ENCODE assay signal across 10 cellular contexts in the genomic region with DNA sequence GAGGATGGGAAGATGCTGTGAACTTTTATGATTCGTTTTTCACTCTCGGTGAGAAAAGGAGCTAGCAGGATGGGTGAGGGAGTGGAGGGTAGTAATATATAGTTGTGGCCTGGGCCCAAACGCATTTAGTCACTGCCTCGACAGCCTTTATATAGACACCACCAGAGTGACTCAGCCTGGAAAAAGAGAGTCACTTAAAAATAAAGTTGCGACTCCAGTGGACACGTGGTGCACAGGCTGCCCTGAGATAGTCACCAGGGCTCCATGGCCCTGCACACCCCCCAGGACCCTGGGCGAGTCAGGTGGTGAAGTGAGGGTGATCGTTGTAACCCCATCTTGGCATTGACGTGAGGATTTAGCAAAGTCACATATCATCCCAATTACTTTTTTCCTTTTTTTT.
DNase-seq lines count a peak whose midpoint lies in the region; ATAC-seq, FAIRE-seq and TF ChIP-seq lines count a peak whose summit lies in the region.
"Had no signal": no experiment of that assay in that cellular context is flagged by ENCODE, and none has a peak within 500 bp of the region (broad histone marks: within the 10 kb centered on the region; RNA-seq: fewer than 3 reads in every experiment).

No MANE protein-coding gene starts in this region.

- in situ Hi-C loops in GM23248 (cut with MboI), result no loop called here

- H2AFZ ChIP-seq in GM23248, result no peak overlapping the region
- H2AFZ ChIP-seq in smooth muscle cell (ENCODE audit: low read depth), result no peak overlapping the region

- peak; percentile 96 for DNase-seq in GM23248
- DNase-seq in RCC 7860 (ENCODE audit: low spot score), result peak; percentile 82
- DNase-seq in fibroblast of mammary gland (ENCODE audit: low read depth), result peak; percentile 65
- DNase-seq in smooth muscle cell (lab: John Stamatoyannopoulos, UW; ENCODE audit: unreplicated experiment), result no peak
- DNase-seq in prostate gland (ENCODE audit: low spot score), result no peak
- no peak for DNase-seq in NCI-H1417 treated with DMSO at 0.1 percent for 48 hours (lab: John Stamatoyannopoulos, UW)
- DNase-seq: left colon, NCI-H1694 had no signal

- H3K36me3 ChIP-seq in GM23248 (ENCODE audit: low read depth), result no peaks in the 10 kb centered on the region
- H3K36me3 ChIP-seq in smooth muscle cell (ENCODE audit: low read depth), result no peaks in the 10 kb centered on the region
- no peaks in the 10 kb centered on the region for H3K36me3 ChIP-seq in prostate gland

- FAIRE-seq in RCC 7860 (lab: Jason Lieb, UNC), result peak; percentile 66

- peaks cover 10% of the 10 kb centered on the region; the same call in 1 of the 2 replicates for H3F3A ChIP-seq in GM23248 (ENCODE audit: insufficient read depth)
- H3F3A ChIP-seq in smooth muscle cell (ENCODE audit: low read depth), result peaks cover 25% of the 10 kb centered on the region

- no peaks in the 10 kb centered on the region for H3K9me2 ChIP-seq in GM23248 (ENCODE audit: insufficient read depth)

- peaks cover 47% of the 10 kb centered on the region for H3K79me2 ChIP-seq in GM23248 (ENCODE audit: insufficient read depth)
- H3K79me2 ChIP-seq in smooth muscle cell (ENCODE audit: low read depth), result peaks cover 74% of the 10 kb centered on the region

- no peaks in the 10 kb centered on the region for H4K20me1 ChIP-seq in GM23248 (ENCODE audit: insufficient read depth)
- H4K20me1 ChIP-seq in smooth muscle cell (ENCODE audit: low read depth), result peaks cover 50% of the 10 kb centered on the region

- H3K9me3 ChIP-seq in GM23248 (ENCODE audit: low read depth), result no peaks in the 10 kb centered on the region
- H3K9me3 ChIP-seq in smooth muscle cell (replicated peaks; ENCODE audit: low read depth), result no peaks in the 10 kb centered on the region
- H3K9me3 ChIP-seq in prostate gland, result no peaks in the 10 kb centered on the region

- H3K4me1 ChIP-seq in GM23248 (ENCODE audit: insufficient read depth), result peaks cover 19% of the 10 kb centered on the region
- peaks cover 16% of the 10 kb centered on the region for H3K4me1 ChIP-seq in smooth muscle cell (ENCODE audit: low read depth)
- no peaks in the 10 kb centered on the region for H3K4me1 ChIP-seq in prostate gland (replicated peaks)

- 25 to 28% methylated on average over 9 of the region's 9 CpGs for WGBS in GM23248 (ENCODE audit: low coverage in 1 of 2, low lambda C conversion rate in 2 of 2, missing lambda C conversion rate in 2 of 2), 2 experiments
- 16% methylated on average over 9 of the region's 9 CpGs for WGBS in smooth muscle cell (ENCODE audit: low lambda C conversion rate)
- 63% methylated on average over 9 of the region's 9 CpGs for WGBS in prostate gland

- H3K9ac ChIP-seq in GM23248 (peak overlapping the region; percentile 72), smooth muscle cell (ENCODE audit: low read depth) (peak overlapping the region; percentile 87)

- TF ChIP-seq POLR2A in prostate gland (IDR thresholded peaks at IDR 0.05), result no peak

- H3K27me3 ChIP-seq in GM23248 (replicated peaks; ENCODE audit: insufficient read depth) (no peaks in the 10 kb centered on the region), smooth muscle cell (ENCODE audit: low read depth) (no peaks in the 10 kb centered on the region), prostate gland (replicated peaks; ENCODE audit: insufficient read depth) (no peaks in the 10 kb centered on the region)

- intact Hi-C loops in prostate gland (cut with DNase I), result no loop called here

- no peak for ATAC-seq in GM19452 (IDR thresholded peaks at IDR 0.05; ENCODE audit: unreplicated experiment)
- ATAC-seq in GM21529 (IDR thresholded peaks at IDR 0.05; ENCODE audit: unreplicated experiment), result no peak
- ATAC-seq: left colon had no signal

- peak overlapping the region; percentile 81 for H3K27ac ChIP-seq in GM23248
- peak overlapping the region; percentile 97 for H3K27ac ChIP-seq in smooth muscle cell (ENCODE audit: low read depth)
- H3K27ac ChIP-seq in prostate gland, result no peak overlapping the region

- H3K4me3 ChIP-seq in GM23248, result no peak overlapping the region
- no peak overlapping the region for H3K4me3 ChIP-seq in fibroblast of mammary gland (ENCODE audit: control insufficient read depth, low read depth, low read length)
- H3K4me3 ChIP-seq in smooth muscle cell, result no peak overlapping the region
- H3K4me3 ChIP-seq in prostate gland, result no peak overlapping the region

- TF ChIP-seq CTCF in fibroblast of mammary gland (conservative IDR thresholded peaks at IDR 0.05; ENCODE audit: control insufficient read depth, insufficient read depth, low read depth, low read length) (no peak), smooth muscle cell (IDR thresholded peaks at IDR 0.05; ENCODE audit: borderline replicate concordance, insufficient read depth, poor library complexity, severe bottlenecking) (no peak), prostate gland (IDR thresholded peaks at IDR 0.05) (no peak)

- peak overlapping the region; percentile 37 for H3K4me2 ChIP-seq in GM23248 (ENCODE audit: unreplicated experiment)
- H3K4me2 ChIP-seq in smooth muscle cell, result peak overlapping the region; percentile 75

Comparison
In these comparisons a context has a peak if more than half of its experiments do, and no peak if none do; other contexts are left out.
1. DNase-seq: peak in GM23248 (single experiment), RCC 7860 (single experiment) and fibroblast of mammary gland (single experiment); none in smooth muscle cell (single experiment), prostate gland (single experiment) and NCI-H1417 treated with DMSO at 0.1 percent for 48 hours (single experiment).
2. H3K27ac ChIP-seq: peak in GM23248 (single experiment) and smooth muscle cell (single experiment); none in prostate gland (0 of 2).